11 cellular contexts compared by ENCODE assay signal in the genomic region with DNA sequence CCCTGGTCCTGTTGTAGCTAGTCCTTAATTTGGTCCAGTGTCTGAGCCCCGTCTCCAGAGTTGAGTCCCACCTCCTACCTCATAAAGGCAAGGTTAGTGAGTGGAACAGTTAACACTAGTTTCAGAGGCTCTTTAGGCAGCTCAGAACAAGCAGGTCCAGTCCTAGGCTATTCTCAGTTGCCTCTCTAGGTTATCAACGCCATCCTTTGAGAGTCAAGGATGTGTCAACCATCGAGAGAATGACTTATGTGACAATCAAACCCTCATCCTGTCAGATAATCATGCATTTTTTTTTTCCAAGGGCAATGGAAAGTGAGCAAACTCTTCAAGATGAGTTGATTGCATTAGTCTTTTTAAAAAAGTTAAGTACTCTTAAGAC.
DNase-seq lines count a peak whose midpoint lies in the region; TF ChIP-seq lines count a peak whose summit lies in the region.
"Had no signal": no experiment of that assay in that cellular context is flagged by ENCODE, and none has a peak within 500 bp of the region (broad histone marks: within the 10 kb centered on the region; RNA-seq: fewer than 3 reads in every experiment).

No MANE protein-coding gene starts in this region.

- no peaks in the 10 kb centered on the region for H3K36me3 ChIP-seq in KMS-11 (ENCODE audit: insufficient read depth)
- H3K36me3 ChIP-seq in ascending aorta: no peaks in the 10 kb centered on the region
- no peaks in the 10 kb centered on the region for H3K36me3 ChIP-seq in hepatocyte (replicated peaks; ENCODE audit: insufficient read depth, low read depth)
- H3K36me3 ChIP-seq in subcutaneous abdominal adipose tissue (ENCODE audit: control insufficient read depth in 5 of 5, insufficient read depth in 5 of 5, low read length in 5 of 5): no peaks in the 10 kb centered on the region

- intact Hi-C loops in ascending aorta (cut with DNase I): no loop called here

- H3K4me3 ChIP-seq in KMS-11 (IDR thresholded peaks at IDR 0.05; ENCODE audit: insufficient read depth, low read depth, low read length) (no peak overlapping the region), ascending aorta (peak overlapping the region; percentile 14 to 49), hepatocyte (no peak overlapping the region), subcutaneous abdominal adipose tissue (ENCODE audit: low read depth in 1 of 5, low read length in 5 of 5) (peak overlapping the region in 2 of 5 donors; percentile 43 to 55)

- H3K4me2 ChIP-seq in KMS-11 (peak overlapping the region; percentile 65; the same call in 1 of the 2 replicates), hepatocyte (peak overlapping the region; percentile 57)

- H3K4me1 ChIP-seq in KMS-11 (ENCODE audit: low read depth, poor library complexity, severe bottlenecking) (peaks cover 64% of the 10 kb centered on the region), ascending aorta (no peaks in the 10 kb centered on the region), hepatocyte (ENCODE audit: insufficient read depth) (peaks cover 18% of the 10 kb centered on the region), subcutaneous abdominal adipose tissue (ENCODE audit: control insufficient read depth in 5 of 5, insufficient read depth in 5 of 5, low read length in 5 of 5) (peaks cover 2 to 26% (median 17%) of the 10 kb centered on the region in 5 donors)
- H3K4me1 ChIP-seq: foreskin keratinocyte had no signal

- H3K27me3 ChIP-seq in KMS-11 (ENCODE audit: insufficient read depth, low read depth) (no peaks in the 10 kb centered on the region), ascending aorta (no peaks in the 10 kb centered on the region), hepatocyte (no peaks in the 10 kb centered on the region), subcutaneous abdominal adipose tissue (ENCODE audit: control insufficient read depth in 5 of 5, insufficient read depth in 4 of 5, low read length in 5 of 5) (no peaks in the 10 kb centered on the region)
- H3K27me3 ChIP-seq: foreskin keratinocyte had no signal

- H2AFZ ChIP-seq in KMS-11 (ENCODE audit: low read depth) (no peak overlapping the region), hepatocyte (no peak overlapping the region)

- H3K9ac ChIP-seq in KMS-11: no peak overlapping the region
- no peak overlapping the region for H3K9ac ChIP-seq in subcutaneous abdominal adipose tissue (ENCODE audit: low read length in 5 of 5)

- H3K27ac ChIP-seq in KMS-11 (peak overlapping the region; percentile 93; the same call in 1 of the 2 replicates), ascending aorta (no peak overlapping the region), hepatocyte (peak overlapping the region; percentile 60), subcutaneous abdominal adipose tissue (ENCODE audit: low read depth, low read length) (peak overlapping the region; percentile 7)
- H3K27ac ChIP-seq: foreskin keratinocyte had no signal

- no peaks in the 10 kb centered on the region for H3K9me2 ChIP-seq in hepatocyte (replicated peaks; ENCODE audit: insufficient read depth)

- WGBS in hepatocyte (ENCODE audit: low lambda C conversion rate, missing lambda C conversion rate): 85% methylated on average over 3 of the region's 3 CpGs

- H3K9me3 ChIP-seq in ascending aorta (no peaks in the 10 kb centered on the region), hepatocyte (ENCODE audit: low read depth) (no peaks in the 10 kb centered on the region), subcutaneous abdominal adipose tissue (ENCODE audit: control insufficient read depth in 5 of 5, low read length in 5 of 5) (peaks cover 0 to 7% (median 0%) of the 10 kb centered on the region in 5 donors)

- TF ChIP-seq CTCF in KMS-11 (conservative IDR thresholded peaks at IDR 0.05; ENCODE audit: low read depth, low read length): no peak
- no peak for TF ChIP-seq CTCF in ascending aorta (IDR thresholded peaks at IDR 0.05)
- TF ChIP-seq CTCF in hepatocyte (IDR thresholded peaks at IDR 0.05; ENCODE audit: poor library complexity): no peak

- DNase-seq in ascending aorta (ENCODE audit: low spot score in 2 of 2) (no peak), hepatocyte (ENCODE audit: low spot score) (no peak), NCI-H2081 treated with DMSO at 0.1 percent for 48 hours (lab: John Stamatoyannopoulos, UW) (no peak), NCI-H1417 treated with DMSO at 0.1 percent for 48 hours (lab: John Stamatoyannopoulos, UW) (no peak), Ammon's horn (ENCODE audit: low spot score) (no peak)
- DNase-seq: activated CD8-positive, alpha-beta memory T cell treated with anti-CD3 and anti-CD28 coated beads, Interleukin-2, amount 10 ng/mL, durations not matched to agents 7 days and 5 days; NCI-H1092 treated with DMSO at 0.1 percent for 48 hours; stimulated activated naive CD4-positive, alpha-beta T cell had no signal

- no peaks in the 10 kb centered on the region for H3K79me2 ChIP-seq in KMS-11 (ENCODE audit: insufficient read depth, low read depth)
- no peaks in the 10 kb centered on the region for H3K79me2 ChIP-seq in hepatocyte

- no peaks in the 10 kb centered on the region for H4K20me1 ChIP-seq in KMS-11 (ENCODE audit: insufficient read depth)
- H4K20me1 ChIP-seq in hepatocyte (ENCODE audit: insufficient read depth, poor library complexity, severe bottlenecking): no peaks in the 10 kb centered on the region

Comparison
In these comparisons a context has a peak if more than half of its experiments do, and no peak if none do; other contexts are left out.
1. H3K27ac ChIP-seq: peak in KMS-11 (single experiment), hepatocyte (single experiment) and subcutaneous abdominal adipose tissue (single experiment); none in ascending aorta (0 of 2).
2. H3K4me3 ChIP-seq: peak in ascending aorta (2 of 2); none in KMS-11 (single experiment) and hepatocyte (single experiment).